Comparison of ENCODE assay signal across 22 cellular contexts in the genomic region with DNA sequence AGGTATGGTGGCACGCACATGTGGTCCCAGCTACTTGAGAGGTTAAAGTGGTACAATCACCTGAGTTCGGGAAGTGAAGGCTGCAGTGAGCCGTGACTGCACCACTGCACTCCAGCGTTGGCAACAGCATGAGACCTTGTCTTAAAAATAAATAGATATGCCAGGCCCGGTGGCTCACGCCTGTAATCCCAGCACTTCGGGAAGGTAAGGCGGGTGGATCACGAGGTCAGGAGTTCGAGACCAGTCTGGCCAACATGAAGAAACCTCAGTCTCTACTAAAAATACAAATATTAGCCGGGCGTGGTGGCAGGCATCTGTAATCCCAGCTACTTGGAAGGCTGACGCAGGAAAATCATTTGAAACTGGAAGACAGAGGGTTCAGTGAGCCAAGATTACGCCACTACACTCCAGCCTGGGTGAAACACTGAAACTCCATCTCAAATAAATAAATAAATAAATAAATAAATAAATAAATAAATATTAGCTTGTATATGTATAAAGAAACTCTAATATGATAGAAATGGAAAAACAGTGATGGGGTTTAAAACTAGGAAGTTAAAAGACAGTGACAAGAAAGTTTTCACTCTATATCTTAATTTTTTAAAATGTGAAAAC. TPM values are rescaled to one million over a fixed set of nuclear protein-coding genes. Genes with fewer than 3 reads are reported as not detected.
DNase-seq lines count a peak whose midpoint lies in the region; ATAC-seq and TF ChIP-seq lines count a peak whose summit lies in the region.
"Had no signal": no experiment of that assay in that cellular context is flagged by ENCODE, and none has a peak within 500 bp of the region (broad histone marks: within the 10 kb centered on the region; RNA-seq: fewer than 3 reads in every experiment).

No MANE protein-coding gene starts in this region.

- peak overlapping the region; percentile 66 for H3K27ac Mint-ChIP-seq in MCF 10A (ENCODE audit: low read depth, unreplicated experiment)
- peak overlapping the region; percentile 12 for H3K27ac Mint-ChIP-seq in activated B cell treated with CpG ODN at 0.5 μM for 24 hours
- H3K27ac Mint-ChIP-seq in mesothelial cell of epicardium, result no peak overlapping the region
- H3K27ac Mint-ChIP-seq: progenitor cell of endocrine pancreas had no signal

- H3K9me3 ChIP-seq in breast epithelium, result no peaks in the 10 kb centered on the region
- H3K9me3 ChIP-seq in mesenchymal stem cell (ENCODE audit: control insufficient read depth, low read length), result no peaks in the 10 kb centered on the region
- H3K9me3 ChIP-seq in thyroid gland, result no peaks in the 10 kb centered on the region
- no peaks in the 10 kb centered on the region for H3K9me3 ChIP-seq in PC-9 (ENCODE audit: insufficient read depth, low read depth)
- H3K9me3 ChIP-seq: mucosa of descending colon, spleen had no signal

- H3K9me2 ChIP-seq in PC-9 (ENCODE audit: insufficient read depth), result no peaks in the 10 kb centered on the region

- H3K18ac ChIP-seq in mesenchymal stem cell (ENCODE audit: low read depth in 1 of 2, low read length in 2 of 2), result no peak overlapping the region

- H3K9me3 Mint-ChIP-seq in MCF 10A (ENCODE audit: unreplicated experiment), result no peaks in the 10 kb centered on the region
- no peaks in the 10 kb centered on the region for H3K9me3 Mint-ChIP-seq in activated B cell treated with CpG ODN at 0.5 μM for 24 hours
- H3K9me3 Mint-ChIP-seq in mesothelial cell of epicardium, result peaks cover 5% of the 10 kb centered on the region
- H3K9me3 Mint-ChIP-seq: neural crest cell had no signal

- intact Hi-C loops in MCF 10A (cut with micrococcal nuclease) (no loop called here), breast epithelium (cut with DNase I; ENCODE audit: low total_unique reads) (no loop called here), activated B cell treated with CpG ODN at 0.5 μM for 24 hours (cut with micrococcal nuclease) (loop anchor here (5.0 kb wide), 1 partner anchor 37 kb away; no protein-coding TSS in a partner anchor), thyroid gland (cut with DNase I) (no loop called here), PC-9 (cut with micrococcal nuclease; ENCODE audit: unreplicated experiment) (no loop called here)

- H2BK120ac ChIP-seq in mesenchymal stem cell (ENCODE audit: low read depth, low read length), result no peak overlapping the region

- H3K4me1 Mint-ChIP-seq in MCF 10A (ENCODE audit: insufficient read depth, unreplicated experiment) (peaks cover 5% of the 10 kb centered on the region), activated B cell treated with CpG ODN at 0.5 μM for 24 hours (peaks cover 41% of the 10 kb centered on the region), mesothelial cell of epicardium (no peaks in the 10 kb centered on the region)

- H3K79me1 ChIP-seq in mesenchymal stem cell (replicated peaks; ENCODE audit: low read length, poor library complexity, severe bottlenecking), result peaks cover 3% of the 10 kb centered on the region

- no peak for ATAC-seq in activated B cell treated with CpG ODN at 0.5 μM for 24 hours (ENCODE audit: low read depth)
- ATAC-seq: left ventricle myocardium superior, mucosa of descending colon had no signal

- no peak overlapping the region for H3K14ac ChIP-seq in mesenchymal stem cell (ENCODE audit: low read length in 2 of 2)

- H3K27me3 ChIP-seq in breast epithelium, result no peaks in the 10 kb centered on the region
- H3K27me3 ChIP-seq in mesenchymal stem cell (ENCODE audit: control insufficient read depth in 1 of 2, insufficient read depth in 1 of 2, low read length in 2 of 2), result no peaks in the 10 kb centered on the region
- no peaks in the 10 kb centered on the region for H3K27me3 ChIP-seq in thyroid gland
- no peaks in the 10 kb centered on the region for H3K27me3 ChIP-seq in PC-9 (ENCODE audit: insufficient read depth, low read depth)
- H3K27me3 ChIP-seq: spleen had no signal

- no peak overlapping the region for H2BK15ac ChIP-seq in mesenchymal stem cell (ENCODE audit: low read depth, poor library complexity, severe bottlenecking)

- H3K4me3 ChIP-seq in breast epithelium, result no peak overlapping the region
- H3K4me3 ChIP-seq in mesenchymal stem cell (ENCODE audit: insufficient read depth in 1 of 2, low read depth in 1 of 2, low read length in 2 of 2), result no peak overlapping the region
- H3K4me3 ChIP-seq in thyroid gland (replicated peaks in 1 of 3), result no peak overlapping the region
- no peak overlapping the region for H3K4me3 ChIP-seq in PC-9
- H3K4me3 ChIP-seq: mucosa of descending colon, spleen had no signal

- H3K4me2 ChIP-seq in mesenchymal stem cell (ENCODE audit: low read length, poor library complexity, severe bottlenecking) (no peak overlapping the region), PC-9 (no peak overlapping the region)

- H3K27me3 Mint-ChIP-seq in MCF 10A (ENCODE audit: insufficient read depth, unreplicated experiment) (no peaks in the 10 kb centered on the region), activated B cell treated with CpG ODN at 0.5 μM for 24 hours (no peaks in the 10 kb centered on the region), mesothelial cell of epicardium (ENCODE audit: low read depth) (no peaks in the 10 kb centered on the region)
- H3K27me3 Mint-ChIP-seq: progenitor cell of endocrine pancreas had no signal

- 98% methylated on average over 13 of the region's 14 CpGs for WGBS in mesenchymal stem cell
- WGBS in thyroid gland, 2 donors, result 80% methylated on average over 14 of the region's 14 CpGs

- H3K4ac ChIP-seq in mesenchymal stem cell (ENCODE audit: low read depth in 1 of 2, low read length in 2 of 2), result no peak overlapping the region

- CTCF ChIA-PET in MCF 10A (lab: Yijun Ruan, JAX) (interaction anchor here (0.6 to 1.3 kb wide), 5 partner anchors 11 to 82 kb away, joined by 3 to 5 read pairs (median 3); no protein-coding TSS in a partner anchor), activated B cell treated with CpG ODN at 0.5 μM for 24 hours (lab: Charles Lee) (no interaction called here), PC-9 (lab: Charles Lee) (interaction anchor here (0.5 kb wide), 1 partner anchor 613 kb away, joined by 13 read pairs; no protein-coding TSS in a partner anchor)

- no peak for TF ChIP-seq CTCF in MCF 10A (IDR thresholded peaks at IDR 0.05; ENCODE audit: unreplicated experiment)
- no peak for TF ChIP-seq CTCF in breast epithelium (IDR thresholded peaks at IDR 0.05)
- no peak for TF ChIP-seq CTCF in activated B cell treated with CpG ODN at 0.5 μM for 24 hours (IDR thresholded peaks at IDR 0.05)
- TF ChIP-seq CTCF in thyroid gland (IDR thresholded peaks at IDR 0.05), result no peak
- no peak for TF ChIP-seq CTCF in PC-9 (conservative IDR thresholded peaks at IDR 0.05)
- TF ChIP-seq CTCF in mesothelial cell of epicardium (IDR thresholded peaks at IDR 0.05; ENCODE audit: unreplicated experiment), result no peak

- H4K8ac ChIP-seq in mesenchymal stem cell (ENCODE audit: low read length), result no peak overlapping the region

- H3K27ac ChIP-seq in breast epithelium (no peak overlapping the region), mesenchymal stem cell (ENCODE audit: low read length, poor library complexity, severe bottlenecking) (no peak overlapping the region), thyroid gland (no peak overlapping the region), PC-9 (no peak overlapping the region)

- no peak overlapping the region for H3K23ac ChIP-seq in mesenchymal stem cell (ENCODE audit: low read length in 2 of 2)

- peaks cover 50% of the 10 kb centered on the region for H3K36me3 Mint-ChIP-seq in MCF 10A (ENCODE audit: insufficient read depth, unreplicated experiment)
- peaks cover 35% of the 10 kb centered on the region for H3K36me3 Mint-ChIP-seq in activated B cell treated with CpG ODN at 0.5 μM for 24 hours (ENCODE audit: low read depth)
- peaks cover 23% of the 10 kb centered on the region for H3K36me3 Mint-ChIP-seq in mesothelial cell of epicardium

- H3K36me3 ChIP-seq in breast epithelium, result no peaks in the 10 kb centered on the region
- H3K36me3 ChIP-seq in mesenchymal stem cell (ENCODE audit: control insufficient read depth in 1 of 2, insufficient read depth in 2 of 2, low read depth in 1 of 2, low read length in 2 of 2), result peaks cover 10 to 21% of the 10 kb centered on the region in 2 experiments
- H3K36me3 ChIP-seq in thyroid gland, result peaks cover 0 to 2% of the 10 kb centered on the region in 2 donors
- peaks cover 4% of the 10 kb centered on the region for H3K36me3 ChIP-seq in PC-9 (ENCODE audit: low read depth)

- H4K20me1 ChIP-seq in PC-9 (ENCODE audit: insufficient read depth), result peaks cover 72% of the 10 kb centered on the region

- TF ChIP-seq POLR2A in breast epithelium (IDR thresholded peaks at IDR 0.05), result no peak
- no peak for TF ChIP-seq POLR2A in thyroid gland (IDR thresholded peaks at IDR 0.05)

- H2AFZ ChIP-seq in mesenchymal stem cell (ENCODE audit: low read depth, low read length) (no peak overlapping the region), PC-9 (no peak overlapping the region)

- peaks cover 11% of the 10 kb centered on the region for H3F3A ChIP-seq in PC-9 (ENCODE audit: insufficient read depth, low read depth)

- no peak overlapping the region for H2AK5ac ChIP-seq in mesenchymal stem cell (ENCODE audit: low read length, severe bottlenecking)

- BruUV-seq in MCF 10A (replicated peaks; lab: Mats Ljungman, UMichigan) (no TSS peak), PC-9 (replicated peaks; lab: Mats Ljungman, UMichigan) (no TSS peak)

- H2BK5ac ChIP-seq in mesenchymal stem cell (ENCODE audit: low read depth, low read length, poor library complexity, severe bottlenecking), result no peak overlapping the region

- H3K4me1 ChIP-seq in breast epithelium (no peaks in the 10 kb centered on the region), mesenchymal stem cell (ENCODE audit: control insufficient read depth, insufficient read depth, low read depth, low read length) (peaks cover 8% of the 10 kb centered on the region), thyroid gland (peaks cover 12 to 17% of the 10 kb centered on the region in 2 donors), PC-9 (replicated peaks; ENCODE audit: insufficient read depth) (no peaks in the 10 kb centered on the region; the same call in 1 of the 2 replicates)

- H2BK12ac ChIP-seq in mesenchymal stem cell (ENCODE audit: low read length in 2 of 2), result no peak overlapping the region

- DNase-seq in MCF 10A (ENCODE audit: unreplicated experiment) (peak; percentile 53), breast epithelium (ENCODE audit: low spot score in 2 of 2) (no peak), activated B cell treated with CpG ODN at 0.5 μM for 24 hours (no peak), mesenchymal stem cell (no peak), thyroid gland (peak; percentile 35 to 49), T-helper 1 cell (no peak), PC-9 (no peak), mesothelial cell of epicardium (ENCODE audit: low spot score in 2 of 2, unreplicated experiment in 2 of 2) (no peak)
- DNase-seq: ACHN; activated CD4-positive, alpha-beta T cell treated with anti-CD3 and anti-CD28 coated beads for 48 hours; C1 segment of cervical spinal cord; cerebellar nuclear complex; effector CD4-positive, alpha-beta T cell; left ventricle myocardium superior; mucosa of descending colon; NCI-H1417; NCI-H526 treated with DMSO at 0.1 percent for 48 hours; spleen; stimulated activated CD4-positive, alpha-beta T cell treated with anti-CD3 and anti-CD28 coated beads, Interleukin-4, amount 100 ng/mL, for 24 hours; substantia nigra had no signal

- H4K91ac ChIP-seq in mesenchymal stem cell (ENCODE audit: low read length), result no peak overlapping the region

- peaks cover 93% of the 10 kb centered on the region for H3K79me2 ChIP-seq in PC-9 (ENCODE audit: low read depth)

- H3K9ac ChIP-seq in mesenchymal stem cell (ENCODE audit: low read length), result peak overlapping the region; percentile 63

- no peak overlapping the region for H3K4me3 Mint-ChIP-seq in MCF 10A (ENCODE audit: unreplicated experiment)
- H3K4me3 Mint-ChIP-seq in activated B cell treated with CpG ODN at 0.5 μM for 24 hours, result no peak overlapping the region
- H3K4me3 Mint-ChIP-seq in mesothelial cell of epicardium, result no peak overlapping the region
- H3K4me3 Mint-ChIP-seq: neural crest cell had no signal

- POLR2A ChIA-PET in MCF 10A (lab: Yijun Ruan, JAX) (interaction anchor here (0.8 to 1.9 kb wide), 9 partner anchors 10 to 73 kb away, joined by 3 to 15 read pairs (median 4); partner anchors contain the start of genes DENND4B, GATAD2B and JTB), activated B cell treated with CpG ODN at 0.5 μM for 24 hours (lab: Charles Lee) (no interaction called here), PC-9 (lab: Charles Lee; ENCODE audit: unreplicated experiment) (no interaction called here)

RNA-seq across cellular contexts. Expression of gene GATAD2B, which starts 18.8 kb away (rescaled TPM):
- total RNA-seq in MCF 10A (2022), result 95.5 and 108 TPM in 2 replicates
- 10 to 100 TPM; 18.7 to 21.2 (median 20.0) TPM for total RNA-seq in breast epithelium
- total RNA-seq in activated B cell treated with CpG ODN at 0.5 μM for 24 hours, result 78.4 and 86.3 TPM in 2 replicates
- polyA plus RNA-seq in mesenchymal stem cell (2013, experiment 1 of 2), result 15.0 TPM
- 14.1 TPM for polyA plus RNA-seq in mesenchymal stem cell (2013, experiment 2 of 2)
- 10 to 100 TPM; 20.1 to 28.8 (median 21.5) TPM for total RNA-seq in thyroid gland
- total RNA-seq in PC-9 (2021), result 51.4 and 56.1 TPM in 2 replicates
- total RNA-seq in mesothelial cell of epicardium, result 77.2 to 83.3 TPM (median 77.3 TPM) in 3 replicates

RNA-seq across cellular contexts. Expression of gene DENND4B, which starts 42.6 kb away (rescaled TPM):
- total RNA-seq in MCF 10A (2022) (59.6 and 79.1 TPM in 2 replicates), breast epithelium (10 to 100 TPM; 33.4 to 34.1 (median 33.8) TPM), activated B cell treated with CpG ODN at 0.5 μM for 24 hours (217 and 257 TPM in 2 replicates), thyroid gland (10 to 100 TPM; 28.9 to 63.7 (median 44.8) TPM), PC-9 (2021) (41.3 and 52.7 TPM in 2 replicates), mesothelial cell of epicardium (57.3 to 63.1 TPM (median 58.0 TPM) in 3 replicates)
- polyA plus RNA-seq in mesenchymal stem cell (2013, experiment 1 of 2), result 21.7 TPM
- polyA plus RNA-seq in mesenchymal stem cell (2013, experiment 2 of 2), result 18.0 TPM

RNA-seq across cellular contexts. Expression of gene CRTC2, which starts 54.5 kb away (rescaled TPM):
- total RNA-seq in MCF 10A (2022), result 47.0 and 55.1 TPM in 2 replicates
- total RNA-seq in breast epithelium, result 10 to 100 TPM; 16.2 to 19.7 (median 19.0) TPM
- total RNA-seq in activated B cell treated with CpG ODN at 0.5 μM for 24 hours, result 206 and 247 TPM in 2 replicates
- 30.3 TPM for polyA plus RNA-seq in mesenchymal stem cell (2013, experiment 1 of 2)
- polyA plus RNA-seq in mesenchymal stem cell (2013, experiment 2 of 2), result 27.0 TPM
- total RNA-seq in thyroid gland, result 10 to 100 TPM; 11.4 to 22.5 (median 18.1) TPM
- total RNA-seq in PC-9 (2021), result 44.5 and 63.6 TPM in 2 replicates
- total RNA-seq in mesothelial cell of epicardium, result 45.5 to 47.1 TPM (median 45.9 TPM) in 3 replicates

RNA-seq across cellular contexts. Expression of gene SLC39A1, which starts 59.4 kb away (rescaled TPM):
- total RNA-seq in MCF 10A (2022), result 124 and 159 TPM in 2 replicates
- total RNA-seq in breast epithelium, result 100 to 1,000 TPM; 102 to 119 (median 111) TPM
- 51.3 and 56.3 TPM in 2 replicates for total RNA-seq in activated B cell treated with CpG ODN at 0.5 μM for 24 hours
- 106 TPM for polyA plus RNA-seq in mesenchymal stem cell (2013, experiment 1 of 2)
- 105 TPM for polyA plus RNA-seq in mesenchymal stem cell (2013, experiment 2 of 2)
- 100 to 1,000 TPM in 2 of 4 donors, 10 to 100 TPM in 2; 90.4 to 109 (median 99.5) TPM for total RNA-seq in thyroid gland
- total RNA-seq in PC-9 (2021), result 141 and 164 TPM in 2 replicates
- total RNA-seq in mesothelial cell of epicardium, result 73.3 to 76.3 TPM (median 73.9 TPM) in 3 replicates

Comparison
In these comparisons a context has a peak if more than half of its experiments do, and no peak if none do; other contexts are left out.
1. DNase-seq: peak in MCF 10A (single experiment) and thyroid gland (2 of 2); none in breast epithelium (0 of 2), activated B cell treated with CpG ODN at 0.5 μM for 24 hours (single experiment), mesenchymal stem cell (single experiment), T-helper 1 cell (0 of 5), PC-9 (0 of 2) and mesothelial cell of epicardium (0 of 2).